ENCODE assay signal across 8 cellular contexts in the genomic region with DNA sequence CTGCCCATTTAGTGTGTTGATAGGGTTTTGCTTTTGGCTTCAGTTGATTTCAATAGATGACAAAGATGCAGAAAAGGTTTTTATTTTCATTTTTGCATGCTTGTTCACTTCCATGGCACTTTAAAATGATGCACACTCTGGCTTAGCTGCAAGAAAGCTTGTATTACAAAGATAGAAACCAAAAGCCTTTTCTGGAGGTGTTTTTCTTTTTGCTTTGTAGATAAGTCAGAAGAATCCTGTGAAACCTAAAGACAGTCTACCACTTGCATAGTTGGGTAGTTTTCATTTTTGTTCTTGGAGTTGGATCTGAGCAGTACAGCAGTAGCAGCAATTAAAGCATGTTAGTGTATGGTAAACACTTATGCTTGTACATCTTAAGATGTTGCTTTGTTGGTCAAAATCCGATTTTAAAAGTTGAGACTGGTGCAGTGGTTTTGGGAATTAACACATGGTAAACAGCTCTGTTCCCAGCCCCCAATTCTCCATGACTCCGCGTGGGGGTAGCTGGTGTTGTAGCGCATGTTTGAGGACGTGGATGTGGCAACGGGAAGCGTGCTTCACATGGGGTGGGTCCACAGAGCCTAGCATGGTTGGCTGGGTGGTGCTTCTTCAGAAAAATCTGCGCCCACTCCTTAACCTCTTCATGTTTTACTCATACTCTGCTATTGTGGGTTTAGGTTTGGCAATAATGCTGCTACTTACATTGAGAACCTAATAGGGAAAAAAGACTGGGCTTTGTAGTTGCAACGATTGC. TPM values are rescaled to one million over a fixed set of nuclear protein-coding genes. Genes with fewer than 3 reads are reported as not detected.
DNase-seq lines count a peak whose midpoint lies in the region; ATAC-seq, FAIRE-seq and TF ChIP-seq lines count a peak whose summit lies in the region.

No MANE protein-coding gene starts in this region.

- intact Hi-C loops in CD8-positive, alpha-beta T cell (cut with DNase I, micrococcal nuclease): no loop called here
- intact Hi-C loops in GM12878 (cut with micrococcal nuclease; ENCODE audit: unreplicated experiment): loop anchor here (2.0 kb wide), 1 partner anchor 15 kb away; no protein-coding TSS in a partner anchor

- ATAC-seq in CD8-positive, alpha-beta T cell: peak; percentile 17
- peak; percentile 69 for ATAC-seq in GM19351 (IDR thresholded peaks at IDR 0.05; ENCODE audit: unreplicated experiment)
- ATAC-seq in HG03159 (IDR thresholded peaks at IDR 0.05; ENCODE audit: unreplicated experiment): peak; percentile 79
- ATAC-seq in GM12878: peak; percentile 60

- no peak overlapping the region for H3K27ac ChIP-seq in CD8-positive, alpha-beta T cell (ENCODE audit: low read depth, low read length)
- H3K27ac ChIP-seq in GM12878 (ENCODE audit: control insufficient read depth, insufficient read depth) (0 out of 2 replicates have a peak overlapping the region, but pooled peaks have one; percentile 22), coronary artery (no peak overlapping the region), mesendoderm (ENCODE audit: low read depth, low read length) (no peak overlapping the region)

- RAD21 ChIA-PET in GM12878 (lab: Charles Lee; ENCODE audit: unreplicated experiment): interaction anchor here (1.2 to 1.7 kb wide), 4 partner anchors 9 to 28 kb away, joined by 3 to 6 read pairs (median 4); no protein-coding TSS in a partner anchor

- no peak for TF ChIP-seq CTCF in CD8-positive, alpha-beta T cell (IDR thresholded peaks at IDR 0.05)
- TF ChIP-seq CTCF in GM12878 (IDR thresholded peaks at IDR 0.05 in 2 of 3, conservative IDR thresholded peaks at IDR 0.05 in 1 of 3; ENCODE audit: control insufficient read depth in 2 of 3, extremely low read depth in 1 of 3, insufficient read depth in 1 of 3, low read depth in 3 of 3, low read length in 3 of 3) (no peak), coronary artery (IDR thresholded peaks at IDR 0.05) (no peak)

- no peak overlapping the region for H2AK5ac ChIP-seq in mesendoderm (ENCODE audit: low read length)

- peaks cover 31% of the 10 kb centered on the region for H3K79me1 ChIP-seq in mesendoderm (ENCODE audit: low read length)

- H3K9ac ChIP-seq in GM12878 (ENCODE audit: control insufficient read depth, insufficient read depth, low read length) (no peak overlapping the region), mesendoderm (ENCODE audit: low read length) (no peak overlapping the region)

- no peaks in the 10 kb centered on the region for H3K27me3 ChIP-seq in CD8-positive, alpha-beta T cell (ENCODE audit: insufficient read depth, low read length)
- H3K27me3 ChIP-seq in GM12878 (replicated peaks in 1 of 2; ENCODE audit: control insufficient read depth in 2 of 2, insufficient read depth in 2 of 2, low read length in 1 of 2): no peaks in the 10 kb centered on the region
- no peaks in the 10 kb centered on the region for H3K27me3 ChIP-seq in mesendoderm (ENCODE audit: insufficient read depth, low read length, poor library complexity)

- peaks cover 5% of the 10 kb centered on the region for H3K36me3 Mint-ChIP-seq in CD8-positive, alpha-beta T cell

- in situ Hi-C loops in GM12878 (cut with MboI): no loop called here

- no peaks in the 10 kb centered on the region for H3K27me3 Mint-ChIP-seq in CD8-positive, alpha-beta T cell (ENCODE audit: low read depth)

- TF ChIP-seq POLR2A in GM12878 (IDR thresholded peaks at IDR 0.05; ENCODE audit: low read depth, low read length): no peak

- peaks cover 80% of the 10 kb centered on the region for H3K4me1 Mint-ChIP-seq in CD8-positive, alpha-beta T cell (ENCODE audit: low read depth)

- POLR2A ChIA-PET in CD8-positive, alpha-beta T cell (lab: Charles Lee): no interaction called here
- POLR2A ChIA-PET in GM12878 (lab: Charles Lee): no interaction called here

- peaks cover 45% of the 10 kb centered on the region for H3K4me1 ChIP-seq in CD8-positive, alpha-beta T cell (ENCODE audit: insufficient read depth, low read length)
- H3K4me1 ChIP-seq in GM12878 (ENCODE audit: control insufficient read depth, insufficient read depth, low read length) (peaks cover 33% of the 10 kb centered on the region), mesendoderm (ENCODE audit: control insufficient read depth, low read depth, low read length) (no peaks in the 10 kb centered on the region)

- peak overlapping the region; percentile 41 for H3K4me3 Mint-ChIP-seq in CD8-positive, alpha-beta T cell

- no peak overlapping the region for H3K56ac ChIP-seq in mesendoderm (ENCODE audit: low read length)

- WGBS in GM12878 (ENCODE audit: insufficient coverage, insufficient replicate concordance, low lambda C conversion rate, missing lambda C conversion rate): 36% methylated on average over 9 of the region's 9 CpGs
- WGBS in mesendoderm (ENCODE audit: extremely low coverage, insufficient coverage, low lambda C conversion rate): no CpG with 5 or more reads among the region's 9 CpGs

- H3K4ac ChIP-seq in mesendoderm (ENCODE audit: low read depth, low read length): no peak overlapping the region

- peak; percentile 31 for FAIRE-seq in GM12878 (lab: Jason Lieb, UNC)

- no peaks in the 10 kb centered on the region for H3K36me3 ChIP-seq in CD8-positive, alpha-beta T cell (ENCODE audit: insufficient read depth, low read length)
- H3K36me3 ChIP-seq in GM12878 (ENCODE audit: control insufficient read depth in 2 of 2, insufficient read depth in 2 of 2, low read length in 1 of 2): no peaks in the 10 kb centered on the region
- H3K36me3 ChIP-seq in mesendoderm (ENCODE audit: control insufficient read depth, insufficient read depth, low read length): no peaks in the 10 kb centered on the region

- H2BK15ac ChIP-seq in mesendoderm (replicated peaks; ENCODE audit: low read depth): no peak overlapping the region

- no peak overlapping the region for H3K18ac ChIP-seq in mesendoderm (ENCODE audit: low read length)

- H3K23ac ChIP-seq in mesendoderm (ENCODE audit: low read length): no peak overlapping the region

- TF ChIP-seq EP300 in GM12878 (IDR thresholded peaks at IDR 0.05; ENCODE audit: borderline replicate concordance in 1 of 2, control insufficient read depth in 1 of 2, low read depth in 2 of 2, low read length in 2 of 2): no peak

- no peaks in the 10 kb centered on the region for H3K9me3 Mint-ChIP-seq in CD8-positive, alpha-beta T cell

- no peak for DNase-seq in CD8-positive, alpha-beta T cell
- DNase-seq in GM12878 (ENCODE audit: low read depth, low spot score) (peak; percentile 53), DMS53 (lab: John Stamatoyannopoulos, UW) (no peak), coronary artery (ENCODE audit: low spot score) (no peak), NCI-H128 (lab: John Stamatoyannopoulos, UW; ENCODE audit: unreplicated experiment) (no peak), mesendoderm (no peak)

- H3K27ac Mint-ChIP-seq in CD8-positive, alpha-beta T cell: no peak overlapping the region

- H2AFZ ChIP-seq in GM12878 (ENCODE audit: control insufficient read depth, low read depth, low read length): no peak overlapping the region

- H4K20me1 ChIP-seq in GM12878 (ENCODE audit: control insufficient read depth, insufficient read depth): no peaks in the 10 kb centered on the region

- H3K79me2 ChIP-seq in GM12878 (ENCODE audit: control insufficient read depth, insufficient read depth, low read length) (peaks cover 68% of the 10 kb centered on the region), mesendoderm (ENCODE audit: control insufficient read depth, insufficient read depth, low read length) (peaks cover 45% of the 10 kb centered on the region)

- CTCF ChIA-PET in CD8-positive, alpha-beta T cell (lab: Charles Lee): interaction anchor here (1.7 kb wide), 1 partner anchor 10 kb away, joined by 4 read pairs; no protein-coding TSS in a partner anchor
- CTCF ChIA-PET in GM12878 (lab: Yijun Ruan, JAX): interaction anchor here (0.6 to 1.2 kb wide), 5 partner anchors 9 to 207 kb away, joined by 3 to 4 read pairs (median 3); no protein-coding TSS in a partner anchor

- no peak overlapping the region for H4K8ac ChIP-seq in mesendoderm (ENCODE audit: low read depth, low read length)

- SMC1A ChIA-PET in GM12878 (lab: Charles Lee; ENCODE audit: uncharacterized antibody, unreplicated experiment): interaction anchor here (1.3 to 6.4 kb wide), 5 partner anchors 10 to 206 kb away, joined by 3 to 39 read pairs (median 7); no protein-coding TSS in a partner anchor

- H3K4me2 ChIP-seq in GM12878 (ENCODE audit: control insufficient read depth, insufficient read depth) (peak overlapping the region; percentile 69), mesendoderm (ENCODE audit: low read length) (no peak overlapping the region)

- H2BK120ac ChIP-seq in mesendoderm (ENCODE audit: low read depth, low read length): no peak overlapping the region

- H2BK5ac ChIP-seq in mesendoderm (ENCODE audit: low read length): no peak overlapping the region

- H3K4me3 ChIP-seq in CD8-positive, alpha-beta T cell (ENCODE audit: low read depth, low read length): no peak overlapping the region
- H3K4me3 ChIP-seq in GM12878 (peak overlapping the region; percentile 8; the same call in 1 of the 2 replicates), coronary artery (no peak overlapping the region), mesendoderm (ENCODE audit: low read length) (no peak overlapping the region)

- no TSS peak for BruUV-seq in GM12878 (replicated peaks; lab: Mats Ljungman, UMichigan)

- no peak overlapping the region for H4K5ac ChIP-seq in mesendoderm (ENCODE audit: low read length)

- 0 out of 2 replicates have a peak, but pooled peaks have one; percentile 4 for TF ChIP-seq RAD21 in GM12878 (IDR thresholded peaks at IDR 0.05; ENCODE audit: insufficient read depth, low read depth, low read length)

- no peaks in the 10 kb centered on the region for H3K9me3 ChIP-seq in CD8-positive, alpha-beta T cell (ENCODE audit: low read length)
- H3K9me3 ChIP-seq in GM12878 (replicated peaks; ENCODE audit: control insufficient read depth, insufficient read depth, low read length): no peaks in the 10 kb centered on the region; the same call in 2 of the 3 replicates

RNA-seq across cellular contexts. Expression of a gene that starts 19.8 kb away (rescaled TPM):
- 10 to 100 TPM; 75.3 to 77.3 TPM for total RNA-seq in CD8-positive, alpha-beta T cell
- total RNA-seq in GM12878 (2013; cell fraction: nucleolus; rRNA removed): 18.2 and 19.4 TPM in 2 replicates
- total RNA-seq in GM12878 (2014; rRNA removed): 26.8 and 28.1 TPM in 2 replicates
- 23.6 and 25.3 TPM in 2 replicates for total RNA-seq in GM12878 (2014; rRNA removed; fragmentation: Illumina TruSeq; extraction: Trizol)
- total RNA-seq in GM12878 (2021): 47.8 and 50.0 TPM in 2 replicates
- polyA plus RNA-seq in GM12878 (2011; ENCODE audit: low read depth): 13.3 TPM
- 47.3 and 47.9 TPM in 2 replicates for polyA plus RNA-seq in GM12878 (2011; rRNA removed)
- polyA plus RNA-seq in GM12878 (2011; cell fraction: cytosol; rRNA removed): 21.0 and 23.0 TPM in 2 replicates
- polyA plus RNA-seq in GM12878 (2011; cell fraction: nucleus; rRNA removed): 10.0 and 14.8 TPM in 2 replicates
- 22.2 and 22.7 TPM in 2 replicates for polyA plus RNA-seq in GM12878 (2012)
- 43.9 and 48.5 TPM in 2 replicates for polyA plus RNA-seq in GM12878 (2014; fragmentation: Illumina TruSeq; extraction: Trizol)
- polyA plus RNA-seq in GM12878 (2014; fragmentation: Nextera tagmentation; extraction: Ambion mirVana): 1 to 10 TPM; 6.5 to 7.7 TPM
- 29.6 and 34.2 TPM in 2 replicates for polyA plus RNA-seq in GM12878 (2014; rRNA removed)
- 1 to 10 TPM; 3.6 to 5.0 TPM for polyA plus RNA-seq in GM12878 (2016; fragmentation: Nextera tagmentation; extraction: Ambion mirVana)
- polyA minus RNA-seq in GM12878 (2011; rRNA and poly(A)+ RNA removed): 59.8 and 67.7 TPM in 2 replicates
- polyA minus RNA-seq in GM12878 (2011; cell fraction: cytosol; rRNA and poly(A)+ RNA removed): 8.8 and 17.6 TPM in 2 replicates
- polyA minus RNA-seq in GM12878 (2011; cell fraction: nucleus; rRNA and poly(A)+ RNA removed): 7.0 and 12.2 TPM in 2 replicates
- 36.6 TPM for polyA plus RNA-seq in mesendoderm (2013, experiment 1 of 2)
- 36.9 TPM for polyA plus RNA-seq in mesendoderm (2013, experiment 2 of 2)

Comparison
In these comparisons a context has a peak if more than half of its experiments do, and no peak if none do; other contexts are left out.
1. ATAC-seq: peak in every context shown above with its lines; median percentile 79 in HG03159; 69 in GM19351; 60 in GM12878; 17 in CD8-positive, alpha-beta T cell.